In the genomic region with DNA sequence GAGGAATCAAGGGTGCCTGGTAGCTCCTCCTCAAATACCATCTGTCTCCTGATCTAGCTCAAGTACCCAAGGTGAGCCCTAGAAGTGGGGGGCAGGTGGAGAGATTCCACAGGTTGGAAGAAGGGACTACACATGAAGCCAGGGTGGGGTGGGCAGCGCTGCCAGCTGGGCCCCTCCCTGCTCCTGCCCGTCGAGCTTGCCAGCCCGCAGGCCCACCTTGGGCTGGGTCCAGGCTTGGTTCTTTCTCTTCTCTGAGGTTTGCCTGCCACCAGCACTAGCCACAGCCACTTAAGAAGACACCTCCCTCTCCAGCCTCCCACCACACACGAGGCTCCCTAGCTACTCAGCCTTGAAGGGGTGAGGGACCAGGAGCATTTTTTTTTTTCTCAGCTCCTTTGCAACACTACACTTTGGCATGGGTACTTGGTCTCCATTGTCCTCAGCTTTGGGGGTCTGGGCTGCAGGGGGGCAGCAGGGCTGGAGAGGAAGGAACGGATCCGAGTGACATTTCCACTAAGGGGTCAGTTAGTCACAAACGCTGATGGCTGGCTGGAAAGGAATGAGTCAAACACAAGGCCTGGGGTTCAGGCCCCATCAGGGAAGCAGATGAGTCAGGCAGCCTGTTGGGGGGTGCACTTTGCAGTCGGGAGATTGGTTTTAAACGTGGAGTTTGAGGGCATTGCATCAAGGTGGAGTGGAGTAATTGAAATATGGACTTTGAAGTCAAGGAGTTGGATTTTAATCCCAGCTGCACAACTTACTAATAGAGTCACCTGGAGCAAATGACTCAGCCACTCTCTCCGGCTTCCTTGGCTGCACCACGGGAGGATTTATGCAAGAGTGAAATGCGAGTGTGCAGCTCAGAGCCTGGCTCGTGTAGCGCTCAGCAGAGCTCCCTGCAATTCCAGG, we compare ENCODE assay signal across 11 cellular contexts. TPM values are rescaled to one million over a fixed set of nuclear protein-coding genes. Genes with fewer than 3 reads are reported as not detected.
DNase-seq lines count a peak whose midpoint lies in the region; ATAC-seq and TF ChIP-seq lines count a peak whose summit lies in the region.
"Had no signal": no experiment of that assay in that cellular context is flagged by ENCODE, and none has a peak within 500 bp of the region (broad histone marks: within the 10 kb centered on the region; RNA-seq: fewer than 3 reads in every experiment).

No MANE protein-coding gene starts in this region.

- no peaks in the 10 kb centered on the region for H4K20me1 ChIP-seq in IMR-90 (ENCODE audit: insufficient read depth, low read length)
- no peaks in the 10 kb centered on the region for H4K20me1 ChIP-seq in mammary epithelial cell (ENCODE audit: insufficient read depth, low read length)

- H3K36me3 Mint-ChIP-seq in immature natural killer cell: no peaks in the 10 kb centered on the region

- no peaks in the 10 kb centered on the region for H3K79me2 ChIP-seq in mammary epithelial cell (ENCODE audit: insufficient read depth, low read length)

- BruUV-seq in IMR-90 (replicated peaks; lab: Mats Ljungman, UMichigan): no TSS peak
- BruUV-seq in mammary epithelial cell (replicated peaks; lab: Mats Ljungman, UMichigan): no TSS peak

- dilution Hi-C loops in IMR-90 (cut with HindIII; ENCODE audit: low sequenced_read_pairs, unreplicated experiment) (no loop called here), mammary epithelial cell (cut with HindIII; ENCODE audit: low sequenced_read_pairs) (no loop called here)

- H3K9me1 ChIP-seq in IMR-90 (ENCODE audit: insufficient read depth, low read length): 0 out of 2 replicates have a peak, but pooled peaks cover 3% of the 10 kb centered on the region

- H2AFZ ChIP-seq in IMR-90 (replicated peaks; ENCODE audit: low read length, poor library complexity) (no peak overlapping the region), mammary epithelial cell (ENCODE audit: low read depth, low read length) (no peak overlapping the region)

- POLR2A ChIA-PET in IMR-90 (lab: Charles Lee; ENCODE audit: unreplicated experiment): no interaction called here

- H3K4me1 ChIP-seq in IMR-90 (ENCODE audit: control insufficient read depth, insufficient read depth, low read length): peaks cover 4% of the 10 kb centered on the region
- peaks cover 7% of the 10 kb centered on the region for H3K4me1 ChIP-seq in mammary epithelial cell (ENCODE audit: insufficient read depth, low read length)

- H2AK5ac ChIP-seq in IMR-90 (ENCODE audit: low read depth, low read length): no peak overlapping the region

- H3K27me3 Mint-ChIP-seq in immature natural killer cell (ENCODE audit: low read depth in 3 of 3): peaks cover 2 to 7% (median 6%) of the 10 kb centered on the region in 3 donors
- H3K27me3 Mint-ChIP-seq: CD4-positive, alpha-beta T cell had no signal

- no peak overlapping the region for H2BK120ac ChIP-seq in IMR-90 (ENCODE audit: low read depth, low read length)

- no peak overlapping the region for H3K4me3 Mint-ChIP-seq in immature natural killer cell
- H3K4me3 Mint-ChIP-seq: CD4-positive, alpha-beta T cell had no signal

- H3K9me3 Mint-ChIP-seq in immature natural killer cell: no peaks in the 10 kb centered on the region
- H3K9me3 Mint-ChIP-seq: CD4-positive, alpha-beta T cell had no signal

- ATAC-seq in IMR-90 (ENCODE audit: low read depth): peak; percentile 85
- no peak for ATAC-seq in GM18909 (IDR thresholded peaks at IDR 0.05; ENCODE audit: poor library complexity, unreplicated experiment)

- H2BK15ac ChIP-seq in IMR-90 (ENCODE audit: low read depth, low read length): no peak overlapping the region

- H3K4ac ChIP-seq in IMR-90 (ENCODE audit: low read depth, low read length): no peak overlapping the region

- peak overlapping the region; percentile 33 for H2AK9ac ChIP-seq in IMR-90 (replicated peaks; ENCODE audit: low read depth, low read length, poor library complexity)

- DNase-seq in Caki2 (ENCODE audit: low read depth) (peak; percentile 57), IMR-90 (peak; percentile 72), mammary epithelial cell (peak; percentile 60), kidney tubule cell (ENCODE audit: low spot score) (peak; percentile 81), ecto neural progenitor cell (ENCODE audit: low spot score) (no peak), Ammon's horn (ENCODE audit: low spot score) (no peak), immature natural killer cell (no peak)
- DNase-seq: activated CD4-positive, CD25-positive, alpha-beta regulatory T cell; CD4-positive, alpha-beta T cell; NCI-H1417 had no signal

- no peak for TF ChIP-seq RAD21 in IMR-90 (IDR thresholded peaks at IDR 0.05; ENCODE audit: low read length)

- no peak for TF ChIP-seq POLR2A in IMR-90 (IDR thresholded peaks at IDR 0.05; ENCODE audit: low read depth, low read length)

- no peak overlapping the region for H4K91ac ChIP-seq in IMR-90 (ENCODE audit: insufficient read depth, low read depth, low read length)

- H3K9me3 ChIP-seq in IMR-90 (ENCODE audit: control insufficient read depth, insufficient read depth, low read length): no peaks in the 10 kb centered on the region
- no peaks in the 10 kb centered on the region for H3K9me3 ChIP-seq in mammary epithelial cell (replicated peaks; ENCODE audit: insufficient read depth, low read length)

- no peak overlapping the region for H2BK20ac ChIP-seq in IMR-90 (ENCODE audit: low read depth, low read length)

- no peak overlapping the region for H3K56ac ChIP-seq in IMR-90 (ENCODE audit: extremely low read depth, insufficient read depth, low read length)

- H3K18ac ChIP-seq in IMR-90 (ENCODE audit: low read depth, low read length): no peak overlapping the region

- in situ Hi-C loops in Caki2 (cut with HindIII; ENCODE audit: low pct_unique_long_range_greater_than_20kb, low sequenced_read_pairs) (no loop called here), IMR-90 (cut with MboI; ENCODE audit: low sequenced_read_pairs) (loop anchor here (25.0 kb wide), 1 partner anchor 261 kb away; no protein-coding TSS in a partner anchor), mammary epithelial cell (cut with MboI; ENCODE audit: low sequenced_read_pairs in 2 of 2) (loop anchor here in 1 of 2 donors (25.0 kb wide), 1 partner anchor 461 kb away; the partner anchor contains the start of gene RPL3)

- H3K4me2 ChIP-seq in IMR-90 (ENCODE audit: low read depth, low read length): no peak overlapping the region
- no peak overlapping the region for H3K4me2 ChIP-seq in mammary epithelial cell (ENCODE audit: insufficient read depth, low read depth, low read length)

- H3K27ac Mint-ChIP-seq in immature natural killer cell: no peak overlapping the region
- H3K27ac Mint-ChIP-seq: CD4-positive, alpha-beta T cell had no signal

- H3K9ac ChIP-seq in IMR-90 (ENCODE audit: low read depth, low read length): no peak overlapping the region
- H3K9ac ChIP-seq in mammary epithelial cell (ENCODE audit: insufficient read depth, low read length): no peak overlapping the region

- intact Hi-C loops in IMR-90 (cut with micrococcal nuclease) (loop anchor here (5.0 kb wide), 1 partner anchor 84 kb away; no protein-coding TSS in a partner anchor), mammary epithelial cell (cut with micrococcal nuclease) (no loop called here)

- H3K23ac ChIP-seq in IMR-90 (ENCODE audit: low read depth, low read length): no peak overlapping the region

- CTCF ChIA-PET in IMR-90 (lab: Yijun Ruan, JAX): interaction anchor here (0.8 to 1.5 kb wide), 3 partner anchors 18 to 85 kb away, joined by 3 read pairs; no protein-coding TSS in a partner anchor
- CTCF ChIA-PET in mammary epithelial cell (lab: Charles Lee; ENCODE audit: low non-redundant PET): interaction anchor here (0.7 kb wide), 1 partner anchor 17 kb away, joined by 5 read pairs; no protein-coding TSS in a partner anchor

- no peaks in the 10 kb centered on the region for H3K79me1 ChIP-seq in IMR-90 (ENCODE audit: low read depth in 1 of 2, low read length in 2 of 2)

- H3K4me3 ChIP-seq in IMR-90 (ENCODE audit: insufficient read depth, low read depth, low read length) (no peak overlapping the region), mammary epithelial cell (replicated peaks in 1 of 3; ENCODE audit: insufficient read depth in 1 of 3, low read depth in 2 of 3, low read length in 3 of 3) (no peak overlapping the region)

- no peak overlapping the region for H3K27ac ChIP-seq in IMR-90 (ENCODE audit: insufficient read depth, low read length)
- no peak overlapping the region for H3K27ac ChIP-seq in mammary epithelial cell (ENCODE audit: insufficient read depth, low read depth, low read length)

- H3K36me3 ChIP-seq in IMR-90 (ENCODE audit: control insufficient read depth, insufficient read depth, low read length) (no peaks in the 10 kb centered on the region), mammary epithelial cell (ENCODE audit: insufficient read depth, low read length) (no peaks in the 10 kb centered on the region)

- H2BK5ac ChIP-seq in IMR-90 (ENCODE audit: low read depth, low read length, poor library complexity, severe bottlenecking): no peak overlapping the region

- no peak overlapping the region for H4K8ac ChIP-seq in IMR-90 (ENCODE audit: low read depth in 2 of 2, low read length in 2 of 2)

- no peak overlapping the region for H3K14ac ChIP-seq in IMR-90 (replicated peaks; ENCODE audit: low read depth, low read length)

- no peaks in the 10 kb centered on the region for H3K4me1 Mint-ChIP-seq in immature natural killer cell

- H3K27me3 ChIP-seq in IMR-90 (ENCODE audit: control insufficient read depth, insufficient read depth, low read length) (peaks cover 7% of the 10 kb centered on the region; the same call in 1 of the 2 replicates), mammary epithelial cell (ENCODE audit: insufficient read depth, low read length) (no peaks in the 10 kb centered on the region)

- no peak for TF ChIP-seq CTCF in IMR-90 (conservative IDR thresholded peaks at IDR 0.05; ENCODE audit: low read depth, low read length)
- no peak for TF ChIP-seq CTCF in mammary epithelial cell (conservative IDR thresholded peaks at IDR 0.05 in 1 of 2, IDR thresholded peaks at IDR 0.05 in 1 of 2; ENCODE audit: extremely low read depth in 1 of 2, insufficient read depth in 1 of 2, low read depth in 1 of 2, low read length in 2 of 2)

- H4K5ac ChIP-seq in IMR-90 (ENCODE audit: low read depth, low read length): no peak overlapping the region

- no CpG with 5 or more reads among the region's 15 CpGs for WGBS in IMR-90 (ENCODE audit: extremely low coverage in 2 of 2, insufficient read length in 1 of 2), 2 experiments
- WGBS in mammary epithelial cell (ENCODE audit: low coverage, missing lambda C conversion rate): 35% methylated on average over 15 of the region's 15 CpGs

RNA-seq across cellular contexts. Expression of gene NPTXR, which starts 7.4 kb away (rescaled TPM):
- total RNA-seq in Caki2 (2014; rRNA removed; shearing (Covaris generic); ENCODE audit: low replicate concordance): 6.2 and 6.7 TPM in 2 replicates
- total RNA-seq in IMR-90 (2012; rRNA removed) (0.28 and 0.36 TPM in 2 replicates), mammary epithelial cell (1 to 10 TPM; 1.3 to 3.5 TPM)
- polyA plus RNA-seq in IMR-90 (2012; rRNA removed) (1.8 and 2.2 TPM in 2 replicates), mammary epithelial cell (1.1 TPM), immature natural killer cell (1 to 10 TPM in 1 of 3 donors, under 1 TPM in 2; 0.59 to 1.4 (median 0.66) TPM)
- 1.3 and 2.3 TPM in 2 replicates for polyA plus RNA-seq in IMR-90 (2012; cell fraction: cytosol; rRNA removed)
- polyA plus RNA-seq in IMR-90 (2012; cell fraction: nucleus; rRNA removed; ENCODE audit: low replicate concordance): 1.4 and 1.6 TPM in 2 replicates
- polyA minus RNA-seq in mammary epithelial cell: 2.9 TPM

RNA-seq across cellular contexts. Expression of gene CBX6, which starts 20.8 kb away (rescaled TPM):
- total RNA-seq in Caki2 (2014; rRNA removed; shearing (Covaris generic); ENCODE audit: low replicate concordance): 59.5 and 63.9 TPM in 2 replicates
- total RNA-seq in IMR-90 (2012; rRNA removed): 15.2 and 17.5 TPM in 2 replicates
- 19.0 and 19.9 TPM in 2 replicates for polyA plus RNA-seq in IMR-90 (2012; rRNA removed)
- polyA plus RNA-seq in IMR-90 (2012; cell fraction: cytosol; rRNA removed): 9.6 and 14.6 TPM in 2 replicates
- polyA plus RNA-seq in IMR-90 (2012; cell fraction: nucleus; rRNA removed; ENCODE audit: low replicate concordance): 26.7 and 45.8 TPM in 2 replicates
- 10 to 100 TPM; 32.3 to 55.7 TPM for total RNA-seq in mammary epithelial cell
- polyA plus RNA-seq in mammary epithelial cell: 17.2 TPM
- polyA minus RNA-seq in mammary epithelial cell: 49.3 TPM
- 10 to 100 TPM in 1 of 3 donors, 1 to 10 TPM in 2; 5.2 to 16.1 (median 6.3) TPM for polyA plus RNA-seq in immature natural killer cell

RNA-seq across cellular contexts. Expression of gene DNAL4, which starts 57.3 kb away (rescaled TPM):
- total RNA-seq in Caki2 (2014; rRNA removed; shearing (Covaris generic); ENCODE audit: low replicate concordance): 48.0 and 49.9 TPM in 2 replicates
- total RNA-seq in IMR-90 (2012; rRNA removed) (6.1 and 6.9 TPM in 2 replicates), mammary epithelial cell (10 to 100 TPM; 12.6 to 13.5 TPM)
- polyA plus RNA-seq in IMR-90 (2012; rRNA removed) (12.1 and 14.2 TPM in 2 replicates), mammary epithelial cell (11.4 TPM), immature natural killer cell (10 to 100 TPM; 16.7 to 16.9 (median 16.8) TPM)
- polyA plus RNA-seq in IMR-90 (2012; cell fraction: cytosol; rRNA removed): 14.7 and 19.4 TPM in 2 replicates
- polyA plus RNA-seq in IMR-90 (2012; cell fraction: nucleus; rRNA removed; ENCODE audit: low replicate concordance): 7.3 and 9.3 TPM in 2 replicates
- 3.4 TPM for polyA minus RNA-seq in mammary epithelial cell

Comparison
In these comparisons a context has a peak if more than half of its experiments do, and no peak if none do; other contexts are left out.
1. DNase-seq: peak in Caki2 (single experiment), IMR-90 (single experiment), mammary epithelial cell (single experiment) and kidney tubule cell (single experiment); none in ecto neural progenitor cell (single experiment), Ammon's horn (single experiment) and immature natural killer cell (0 of 3).